ENCODE assay signal across 32 cellular contexts in genomic region chr7:94998951-94999350, GRCh38.
"Had no signal": no experiment of that assay in that cellular context is flagged by ENCODE, and none has a peak within 500 bp of the region (broad histone marks: within the 10 kb centered on the region; RNA-seq: fewer than 3 reads in every experiment).

No MANE protein-coding gene starts in this region.

- DNase-seq: activated CD4-positive, alpha-beta T cell treated with anti-CD3 and anti-CD28 coated beads for 48 hours; activated CD4-positive, alpha-beta T cell treated with anti-CD3 and anti-CD28 coated beads, Interleukin-2, amount 50 U/mL, for 48 hours; activated CD8-positive, alpha-beta memory T cell treated with anti-CD3 and anti-CD28 coated beads for 24 hours; activated effector memory CD4-positive, alpha-beta T cell treated with anti-CD3 and anti-CD28 coated beads, Interleukin-2, amount 50 U/mL, for 16 hours; activated naive CD4-positive, alpha-beta T cell treated with anti-CD3 and anti-CD28 coated beads, Interleukin-2, amount 10 ng/mL, durations not matched to agents 7 days and 5 days; activated naive CD8-positive, alpha-beta T cell treated with anti-CD3 and anti-CD28 coated beads, Interleukin-2, amount 10 ng/mL, durations not matched to agents 7 days and 5 days; brain microvascular endothelial cell; endodermal cell; esophagus squamous epithelium; glutamatergic neuron; islet precursor cell; mammary epithelial cell; midbrain; natural killer cell; retina; stimulated activated CD4-positive, alpha-beta T cell treated with anti-CD3 and anti-CD28 coated beads, Interleukin-15, amount 100 ng/mL, for 24 hours; stimulated activated CD4-positive, alpha-beta T cell treated with anti-CD3 and anti-CD28 coated beads, Interleukin-2, amount 100 ng/mL, for 24 hours; stimulated activated naive B cell treated with anti-CD40 and anti-IgM and Interleukin-4, amounts not matched to agents 10 μg/mL and 1 μg/mL and 100 μg/mL, for 72 hours; T-helper 17 cell; T1000; tibial artery; WERI-Rb-1 had no signal

- H3K36me3 ChIP-seq: ascending aorta, brain microvascular endothelial cell, esophagus squamous epithelium, prostate gland, suprapubic skin, tibial artery, WERI-Rb-1 had no signal

- H2AFZ ChIP-seq: hepatocyte had no signal

- H3K27me3 Mint-ChIP-seq: activated naive CD4-positive, alpha-beta T cell treated with anti-CD3 and anti-CD28 coated beads, Interleukin-2, amount 10 ng/mL, durations not matched to agents 7 days and 5 days; dendritic cell treated with granulocyte-macrophage colony-stimulating factor and Interleukin-4, amounts not matched to agents 40 ng/mL and 50 ng/mL, for 4 days; stimulated activated naive B cell treated with anti-CD40 and anti-IgM and Interleukin-4, amounts not matched to agents 10 μg/mL and 1 μg/mL and 100 μg/mL, for 72 hours; T-helper 17 cell had no signal

- H3K36me3 Mint-ChIP-seq: activated naive CD4-positive, alpha-beta T cell treated with anti-CD3 and anti-CD28 coated beads, Interleukin-2, amount 10 ng/mL, durations not matched to agents 7 days and 5 days; activated naive CD8-positive, alpha-beta T cell treated with anti-CD3 and anti-CD28 coated beads, Interleukin-2, amount 10 ng/mL, durations not matched to agents 7 days and 5 days; natural killer cell; stimulated activated naive B cell treated with anti-CD40 and anti-IgM and Interleukin-4, amounts not matched to agents 10 μg/mL and 1 μg/mL and 100 μg/mL, for 72 hours had no signal

- H3K4me1 ChIP-seq: ascending aorta, esophagus squamous epithelium, prostate gland, suprapubic skin had no signal

- H3K4me1 Mint-ChIP-seq: activated naive CD4-positive, alpha-beta T cell treated with anti-CD3 and anti-CD28 coated beads, Interleukin-2, amount 10 ng/mL, durations not matched to agents 7 days and 5 days; activated naive CD8-positive, alpha-beta T cell treated with anti-CD3 and anti-CD28 coated beads, Interleukin-2, amount 10 ng/mL, durations not matched to agents 7 days and 5 days; natural killer cell; T-helper 17 cell had no signal

- H3K9me3 Mint-ChIP-seq: activated naive CD4-positive, alpha-beta T cell treated with anti-CD3 and anti-CD28 coated beads, Interleukin-2, amount 10 ng/mL, durations not matched to agents 7 days and 5 days; activated naive CD8-positive, alpha-beta T cell treated with anti-CD3 and anti-CD28 coated beads, Interleukin-2, amount 10 ng/mL, durations not matched to agents 7 days and 5 days; activated T-helper 1 cell treated with anti-CD3 and anti-CD28 coated beads, Interleukin-12 subunit alpha, Interleukin-12 subunit beta, Interleukin-2, Interleukin-4 antibody, amounts not matched to agents 30 ng/mL and 10 ng/mL and 1 ng/mL, durations not matched to agents 14 hours and 24 hours and 36 hours; dendritic cell treated with granulocyte-macrophage colony-stimulating factor and Interleukin-4, amounts not matched to agents 40 ng/mL and 50 ng/mL, for 4 days; endodermal cell; natural killer cell; stimulated activated naive B cell treated with anti-CD40 and anti-IgM and Interleukin-4, amounts not matched to agents 10 μg/mL and 1 μg/mL and 100 μg/mL, for 72 hours had no signal

- H3K4me3 ChIP-seq: ascending aorta, esophagus squamous epithelium, hepatocyte, prostate gland, suprapubic skin, tibial artery had no signal

- H3K27me3 ChIP-seq: ascending aorta, brain microvascular endothelial cell, esophagus squamous epithelium, hepatocyte, suprapubic skin, tibial artery had no signal

- H3K27ac ChIP-seq: ascending aorta, brain microvascular endothelial cell, hepatocyte, prostate gland, suprapubic skin, tibial artery, WERI-Rb-1 had no signal

- H3K4me3 Mint-ChIP-seq: activated naive CD4-positive, alpha-beta T cell treated with anti-CD3 and anti-CD28 coated beads, Interleukin-2, amount 10 ng/mL, durations not matched to agents 7 days and 5 days; activated naive CD8-positive, alpha-beta T cell treated with anti-CD3 and anti-CD28 coated beads, Interleukin-2, amount 10 ng/mL, durations not matched to agents 7 days and 5 days; activated T-helper 1 cell treated with anti-CD3 and anti-CD28 coated beads, Interleukin-12 subunit alpha, Interleukin-12 subunit beta, Interleukin-2, Interleukin-4 antibody, amounts not matched to agents 30 ng/mL and 10 ng/mL and 1 ng/mL, durations not matched to agents 14 hours and 24 hours and 36 hours; dendritic cell treated with granulocyte-macrophage colony-stimulating factor and Interleukin-4, amounts not matched to agents 40 ng/mL and 50 ng/mL, for 4 days; endodermal cell; natural killer cell; stimulated activated naive B cell treated with anti-CD40 and anti-IgM and Interleukin-4, amounts not matched to agents 10 μg/mL and 1 μg/mL and 100 μg/mL, for 72 hours; T-helper 17 cell had no signal

- H3K9me3 ChIP-seq: ascending aorta, esophagus squamous epithelium, prostate gland, suprapubic skin, tibial artery had no signal

- FAIRE-seq: frontal cortex, urothelium cell line had no signal

- H3K4me2 ChIP-seq: hepatocyte had no signal

- H3K27ac Mint-ChIP-seq: activated naive CD4-positive, alpha-beta T cell treated with anti-CD3 and anti-CD28 coated beads, Interleukin-2, amount 10 ng/mL, durations not matched to agents 7 days and 5 days; activated naive CD8-positive, alpha-beta T cell treated with anti-CD3 and anti-CD28 coated beads, Interleukin-2, amount 10 ng/mL, durations not matched to agents 7 days and 5 days; activated T-helper 1 cell treated with anti-CD3 and anti-CD28 coated beads, Interleukin-12 subunit alpha, Interleukin-12 subunit beta, Interleukin-2, Interleukin-4 antibody, amounts not matched to agents 30 ng/mL and 10 ng/mL and 1 ng/mL, durations not matched to agents 14 hours and 24 hours and 36 hours; dendritic cell treated with granulocyte-macrophage colony-stimulating factor and Interleukin-4, amounts not matched to agents 40 ng/mL and 50 ng/mL, for 4 days; endodermal cell; natural killer cell; stimulated activated naive B cell treated with anti-CD40 and anti-IgM and Interleukin-4, amounts not matched to agents 10 μg/mL and 1 μg/mL and 100 μg/mL, for 72 hours; T-helper 17 cell had no signal

- ATAC-seq: activated CD4-positive, CD25-positive, alpha-beta regulatory T cell treated with anti-CD3 and anti-CD28 coated beads, Interleukin-2, amount 50 U/mL, for 24 hours; natural killer cell; SK-N-SH treated with all-trans-retinoic acid at 6 μM for 48 hours; stimulated activated naive B cell treated with anti-CD40 and anti-IgM and Interleukin-4, amounts not matched to agents 10 μg/mL and 1 μg/mL and 100 μg/mL, for 72 hours; T-helper 17 cell had no signal
